Comparison of ENCODE assay signal across 25 cellular contexts in genomic region chr4:1393866-1394265, GRCh38. TPM values are rescaled to one million over a fixed set of nuclear protein-coding genes. Genes with fewer than 3 reads are reported as not detected.
"Had no signal": no experiment of that assay in that cellular context is flagged by ENCODE, and none has a peak within 500 bp of the region (broad histone marks: within the 10 kb centered on the region; RNA-seq: fewer than 3 reads in every experiment).

No MANE protein-coding gene starts in this region.

- H3K4me1 ChIP-seq: gastroesophageal sphincter, left lung, SJSA1, transverse colon had no signal

- H3K36me3 ChIP-seq: brain microvascular endothelial cell, SJSA1 had no signal

- H3K9me3 ChIP-seq: SJSA1 had no signal

- ATAC-seq: activated T-cell treated with anti-CD3 and anti-CD28 coated beads, Interleukin-2, amount 50 U/mL, for 72 hours; gastroesophageal sphincter; left lung; natural killer cell treated with Interleukin-12 subunit alpha and Interleukin-12 subunit beta and Interleukin-15 and Interleukin-18, amount 100 ng/mL, for 72 hours had no signal

- H3K9me3 Mint-ChIP-seq: natural killer cell treated with Interleukin-12 subunit alpha and Interleukin-12 subunit beta and Interleukin-15 and Interleukin-18, amount 100 ng/mL, for 72 hours had no signal

- H3K27me3 Mint-ChIP-seq: activated CD4-positive, alpha-beta T cell treated with anti-CD3 and anti-CD28 coated beads, Interleukin-2, amount 10 ng/mL, durations not matched to agents 7 days and 5 days; activated naive CD8-positive, alpha-beta T cell; natural killer cell treated with Interleukin-12 subunit alpha and Interleukin-12 subunit beta and Interleukin-15 and Interleukin-18, amount 100 ng/mL, for 72 hours had no signal

- H3K27ac ChIP-seq: brain microvascular endothelial cell, gastroesophageal sphincter, left lung, SJSA1, skin epidermis, transverse colon had no signal

- H3K4me3 Mint-ChIP-seq: activated CD4-positive, alpha-beta T cell treated with anti-CD3 and anti-CD28 coated beads, Interleukin-2, amount 10 ng/mL, durations not matched to agents 7 days and 5 days; activated naive CD8-positive, alpha-beta T cell; activated T-cell treated with anti-CD3 and anti-CD28 coated beads, Interleukin-2, amount 50 U/mL, for 72 hours; dendritic cell treated with granulocyte-macrophage colony-stimulating factor and Interleukin-4, amounts not matched to agents 40 ng/mL and 50 ng/mL, for 4 days; natural killer cell treated with Interleukin-12 subunit alpha and Interleukin-12 subunit beta and Interleukin-15 and Interleukin-18, amount 100 ng/mL, for 72 hours had no signal

- H3K27me3 ChIP-seq: brain microvascular endothelial cell, left lung, SJSA1, transverse colon had no signal

- DNase-seq: activated CD4-positive, alpha-beta T cell treated with anti-CD3 and anti-CD28 coated beads, Interleukin-2, amount 10 ng/mL, durations not matched to agents 7 days and 5 days; activated CD4-positive, CD25-positive, alpha-beta regulatory T cell; activated CD8-positive, alpha-beta memory T cell treated with anti-CD3 and anti-CD28 coated beads, Interleukin-2, amount 50 U/mL, for 48 hours; activated gamma-delta T cell treated with Interleukin-2 at 50 U/mL for 16 hours; activated T-cell treated with anti-CD3 and anti-CD28 coated beads, Interleukin-2, amount 50 U/mL, for 72 hours; brain microvascular endothelial cell; cerebellar nuclear complex; effector memory CD4-positive, alpha-beta T cell; erythroblast; mesendoderm; stimulated activated CD4-positive, alpha-beta T cell treated with anti-CD3 and anti-CD28 coated beads, Interleukin-4, amount 100 ng/mL, for 24 hours; stimulated activated naive CD4-positive, alpha-beta T cell treated with Interleukin-2 at 50 U/mL for 16 hours; substantia nigra; SW 1271; transverse colon had no signal

- H3K4me1 Mint-ChIP-seq: activated CD4-positive, alpha-beta T cell treated with anti-CD3 and anti-CD28 coated beads, Interleukin-2, amount 10 ng/mL, durations not matched to agents 7 days and 5 days had no signal

- H3K4me3 ChIP-seq: gastroesophageal sphincter, left lung, SJSA1, skin epidermis, transverse colon had no signal

- H3K27ac Mint-ChIP-seq: activated CD4-positive, alpha-beta T cell treated with anti-CD3 and anti-CD28 coated beads, Interleukin-2, amount 10 ng/mL, durations not matched to agents 7 days and 5 days; activated naive CD8-positive, alpha-beta T cell; activated T-cell treated with anti-CD3 and anti-CD28 coated beads, Interleukin-2, amount 50 U/mL, for 72 hours; dendritic cell treated with granulocyte-macrophage colony-stimulating factor and Interleukin-4, amounts not matched to agents 40 ng/mL and 50 ng/mL, for 4 days; natural killer cell treated with Interleukin-12 subunit alpha and Interleukin-12 subunit beta and Interleukin-15 and Interleukin-18, amount 100 ng/mL, for 72 hours had no signal

RNA-seq across cellular contexts. Expression of gene NKX1-1, which starts 12.4 kb away (rescaled TPM):
- total RNA-seq: activated CD4-positive, alpha-beta T cell treated with anti-CD3 and anti-CD28 coated beads, Interleukin-2, amount 10 ng/mL, durations not matched to agents 7 days and 5 days; activated T-cell treated with anti-CD3 and anti-CD28 coated beads, Interleukin-2, amount 50 U/mL, for 72 hours; gastroesophageal sphincter; left lung; natural killer cell treated with Interleukin-12 subunit alpha and Interleukin-12 subunit beta and Interleukin-15 and Interleukin-18, amount 100 ng/mL, for 72 hours; omental fat pad; renal cortical epithelial cell; SJSA1; T-helper 2 cell treated with Interferon-gamma antibody and Interleukin-4, amounts not matched to agents 100 ng/mL and 5 ng/mL, for 36 hours; transverse colon had no signal
